ENCODE assay signal across 24 cellular contexts in the genomic region with DNA sequence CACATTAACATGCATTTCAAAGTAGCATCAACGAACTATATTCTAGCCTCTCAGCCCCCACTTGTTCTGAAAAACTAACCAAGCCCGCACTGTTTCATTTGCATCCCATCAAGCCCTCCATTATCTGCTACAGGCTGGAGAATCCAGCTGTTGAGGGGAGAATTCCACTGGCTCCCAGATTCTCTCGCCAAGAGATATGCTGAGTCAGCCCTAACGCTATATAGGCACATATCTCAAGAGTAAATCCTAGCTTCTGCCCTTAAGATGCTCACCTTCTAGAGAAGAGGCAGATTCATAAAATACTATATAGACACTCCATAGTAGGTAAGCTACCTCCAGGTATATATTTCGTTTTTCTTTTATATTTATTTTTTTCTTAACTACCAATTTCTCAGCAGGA.
DNase-seq lines count a peak whose midpoint lies in the region; ATAC-seq, FAIRE-seq and TF ChIP-seq lines count a peak whose summit lies in the region.
"Had no signal": no experiment of that assay in that cellular context is flagged by ENCODE, and none has a peak within 500 bp of the region (broad histone marks: within the 10 kb centered on the region; RNA-seq: fewer than 3 reads in every experiment).

No MANE protein-coding gene starts in this region.

- H3K27me3 ChIP-seq in HepG2 (ENCODE audit: control insufficient read depth in 1 of 2, insufficient read depth in 2 of 2, low read length in 2 of 2), result no peaks in the 10 kb centered on the region
- no peaks in the 10 kb centered on the region for H3K27me3 ChIP-seq in right lobe of liver
- no peaks in the 10 kb centered on the region for H3K27me3 ChIP-seq in K562 (ENCODE audit: control insufficient read depth in 2 of 2, insufficient read depth in 2 of 2, low read length in 2 of 2)
- H3K27me3 ChIP-seq: BE2C, BLaER1 had no signal

- H4K20me1 ChIP-seq in HepG2 (ENCODE audit: insufficient read depth, low read length) (no peaks in the 10 kb centered on the region), K562 (replicated peaks; ENCODE audit: control insufficient read depth, insufficient read depth, low read length) (no peaks in the 10 kb centered on the region)
- H4K20me1 ChIP-seq: BLaER1 had no signal

- TF ChIP-seq POLR2A in HepG2 (IDR thresholded peaks at IDR 0.05; ENCODE audit: insufficient read depth in 1 of 2, low read depth in 2 of 2, low read length in 2 of 2), result no peak
- TF ChIP-seq POLR2A in right lobe of liver (IDR thresholded peaks at IDR 0.05), result no peak
- TF ChIP-seq POLR2A in K562 (conservative IDR thresholded peaks at IDR 0.05), result no peak

- H3K4me2 ChIP-seq in HepG2 (ENCODE audit: low read depth, low read length), result no peak overlapping the region
- H3K4me2 ChIP-seq in K562 (ENCODE audit: insufficient read depth, low read length), result no peak overlapping the region
- H3K4me2 ChIP-seq: BLaER1 had no signal

- TF ChIP-seq CTCF in HepG2 (CRISPR knock-in tag; IDR thresholded peaks at IDR 0.05) (no peak), right lobe of liver (IDR thresholded peaks at IDR 0.05) (no peak), K562 (IDR thresholded peaks at IDR 0.05 in 2 of 3, conservative IDR thresholded peaks at IDR 0.05 in 1 of 3; ENCODE audit: insufficient read depth in 2 of 3, low read depth in 1 of 3, low read length in 3 of 3) (no peak)

- H3K9me1 ChIP-seq in K562 (ENCODE audit: control insufficient read depth, insufficient read depth, low read length), result no peaks in the 10 kb centered on the region

- TF ChIP-seq RAD21 in HepG2 (CRISPR knock-in tag; IDR thresholded peaks at IDR 0.05) (no peak), K562 (CRISPR knock-in tag; conservative IDR thresholded peaks at IDR 0.05 in 1 of 2, IDR thresholded peaks at IDR 0.05 in 1 of 2) (no peak)

- BruUV-seq in HepG2 (replicated peaks; lab: Mats Ljungman, UMichigan) (no TSS peak), K562 (replicated peaks; lab: Mats Ljungman, UMichigan) (no TSS peak)

- no peak overlapping the region for H2AFZ ChIP-seq in HepG2 (ENCODE audit: low read length)
- no peak overlapping the region for H2AFZ ChIP-seq in K562 (ENCODE audit: low read depth, low read length)

- WGBS in HepG2 (ENCODE audit: low lambda C conversion rate), result 8% methylated on average over 5 of the region's 5 CpGs
- WGBS in right lobe of liver (ENCODE audit: insufficient coverage, low coverage, low lambda C conversion rate, missing lambda C conversion rate), result 67% methylated on average over 5 of the region's 5 CpGs
- 0% methylated on average over 5 of the region's 5 CpGs for whole genome bisulfite sequencing in K562 (ENCODE audit: insufficient coverage, low coverage, missing lambda C conversion rate)

- in situ Hi-C loops in HepG2 (cut with HindIII; ENCODE audit: extremely low pct_ligation_motif_present, low pct_unique_long_range_greater_than_20kb) (no loop called here), K562 (cut with MboI) (no loop called here)

- no peaks in the 10 kb centered on the region for H3K79me2 ChIP-seq in HepG2 (ENCODE audit: insufficient read depth, low read length)
- no peaks in the 10 kb centered on the region for H3K79me2 ChIP-seq in K562 (ENCODE audit: control insufficient read depth, insufficient read depth, low read length)

- H3K9ac ChIP-seq in HepG2 (ENCODE audit: insufficient read depth, low read depth, low read length), result no peak overlapping the region
- no peak overlapping the region for H3K9ac ChIP-seq in K562 (ENCODE audit: insufficient read depth in 1 of 2, low read depth in 2 of 2, low read length in 2 of 2)
- H3K9ac ChIP-seq: BLaER1 had no signal

- CTCF ChIA-PET in HepG2 (lab: Yijun Ruan, JAX; ENCODE audit: low intra/inter-chr PET ratio, low total read pairs) (no interaction called here), K562 (lab: Yijun Ruan, JAX; ENCODE audit: low intra/inter-chr PET ratio) (no interaction called here)

- H3K4me1 ChIP-seq in HepG2 (ENCODE audit: insufficient read depth, low read length) (no peaks in the 10 kb centered on the region), right lobe of liver (no peaks in the 10 kb centered on the region), K562 (replicated peaks in 1 of 2; ENCODE audit: control insufficient read depth in 2 of 2, insufficient read depth in 2 of 2, low read length in 2 of 2) (no peaks in the 10 kb centered on the region)
- H3K4me1 ChIP-seq: BE2C, BLaER1 had no signal

- H3K27ac ChIP-seq in HepG2 (ENCODE audit: extremely low read length, insufficient read depth, low read length) (no peak overlapping the region), right lobe of liver (no peak overlapping the region), K562 (ENCODE audit: extremely low read depth, low read depth, low read length) (no peak overlapping the region)
- H3K27ac ChIP-seq: 22Rv1, BLaER1 had no signal

- FAIRE-seq in HepG2 (lab: Jason Lieb, UNC) (no peak), K562 (lab: Jason Lieb, UNC) (no peak)
- FAIRE-seq: GM12878, GM12892, GM18507 had no signal

- DNase-seq in HepG2 (ENCODE audit: low spot score) (no peak), right lobe of liver (no peak), K562 (ENCODE audit: extremely low read depth in 1 of 4, low spot score in 3 of 4) (no peak)
- DNase-seq: ACHN; BE2C; C1 segment of cervical spinal cord; CD4-positive, alpha-beta memory T cell; CD4-positive, CD25-positive, alpha-beta regulatory T cell; CD8-positive, alpha-beta memory T cell; COR-L47; DMS 273 treated with DMSO at 0.1 percent for 48 hours; DMS153; DMS53; DMS79; DND-41; EL; GDM1 had no signal

- POLR2A ChIA-PET in HepG2 (lab: Yijun Ruan, JAX), result no interaction called here
- POLR2A ChIA-PET in K562 (lab: Yijun Ruan, JAX), result no interaction called here

- ATAC-seq in HepG2 (no peak), right lobe of liver (no peak), K562 (no peak), GM21619 (IDR thresholded peaks at IDR 0.05; ENCODE audit: unreplicated experiment) (no peak), GM21786 (IDR thresholded peaks at IDR 0.05; ENCODE audit: unreplicated experiment) (no peak)
- ATAC-seq: GM12878 had no signal

- H3K4me3 ChIP-seq in HepG2 (replicated peaks in 1 of 3; ENCODE audit: insufficient read depth in 1 of 3, low read depth in 2 of 3, low read length in 3 of 3), result no peak overlapping the region
- H3K4me3 ChIP-seq in right lobe of liver, result no peak overlapping the region
- no peak overlapping the region for H3K4me3 ChIP-seq in K562
- H3K4me3 ChIP-seq: BLaER1, GM12878 had no signal

- intact Hi-C loops in HepG2 (cut with micrococcal nuclease; ENCODE audit: unreplicated experiment) (no loop called here), right lobe of liver (cut with DNase I) (no loop called here), K562 (cut with micrococcal nuclease) (no loop called here)

- H3K36me3 ChIP-seq in HepG2 (replicated peaks in 1 of 2; ENCODE audit: control insufficient read depth in 1 of 2, insufficient read depth in 2 of 2, low read length in 2 of 2) (no peaks in the 10 kb centered on the region), right lobe of liver (no peaks in the 10 kb centered on the region), K562 (ENCODE audit: control insufficient read depth, insufficient read depth, low read length) (no peaks in the 10 kb centered on the region)
- H3K36me3 ChIP-seq: BE2C, BLaER1 had no signal

- TF ChIP-seq EP300 in HepG2 (IDR thresholded peaks at IDR 0.05; ENCODE audit: low read depth in 2 of 2, low read length in 2 of 2) (no peak), HepG2 (CRISPR knock-in tag; IDR thresholded peaks at IDR 0.05; ENCODE audit: borderline replicate concordance) (no peak), K562 (IDR thresholded peaks at IDR 0.05; ENCODE audit: low read length) (no peak)

- peaks cover 18% of the 10 kb centered on the region for H3K9me3 ChIP-seq in HepG2 (ENCODE audit: low read length)
- no peaks in the 10 kb centered on the region for H3K9me3 ChIP-seq in right lobe of liver
- H3K9me3 ChIP-seq in K562 (replicated peaks; ENCODE audit: control insufficient read depth, insufficient read depth, low read depth, low read length), result no peaks in the 10 kb centered on the region; the same call in none of the 2 replicates
- H3K9me3 ChIP-seq: BE2C had no signal

TF ChIP-seq in HepG2, 621 proteins besides CTCF, POLR2A, EP300 and RAD21:
- TF ChIP-seq MAFF (IDR thresholded peaks at IDR 0.05; ENCODE audit: low read depth, low read length), result peak; percentile 96
- peak; percentile 96 to 97 for TF ChIP-seq MAFK (conservative IDR thresholded peaks at IDR 0.05 in 1 of 2, IDR thresholded peaks at IDR 0.05 in 1 of 2; ENCODE audit: low read length in 2 of 2)
- TF ChIP-seq ZNF703 (CRISPR knock-in tag; IDR thresholded peaks at IDR 0.05; ENCODE audit: borderline replicate concordance), result no peak

TF ChIP-seq in K562, 482 proteins besides CTCF, POLR2A, EP300 and RAD21:
- TF ChIP-seq MAFK (IDR thresholded peaks at IDR 0.05; ENCODE audit: low read length) (peak; percentile 80), XRCC3 (IDR thresholded peaks at IDR 0.05) (no peak), CBX5 (IDR thresholded peaks at IDR 0.05; ENCODE audit: borderline replicate concordance, low read depth) (no peak), MAFF (IDR thresholded peaks at IDR 0.05; ENCODE audit: low read length) (peak; percentile 83), C11orf30 (IDR thresholded peaks at IDR 0.05; ENCODE audit: low read depth) (peak; percentile 47; the same call in 1 of the 2 replicates), MAFG (tag; conservative IDR thresholded peaks at IDR 0.05) (peak; percentile 67), ZNF316 (IDR thresholded peaks at IDR 0.05) (peak; percentile 67), ZNF140 (CRISPR knock-in tag; IDR thresholded peaks at IDR 0.05) (no peak)
- TF ChIP-seq, protein P1, sequence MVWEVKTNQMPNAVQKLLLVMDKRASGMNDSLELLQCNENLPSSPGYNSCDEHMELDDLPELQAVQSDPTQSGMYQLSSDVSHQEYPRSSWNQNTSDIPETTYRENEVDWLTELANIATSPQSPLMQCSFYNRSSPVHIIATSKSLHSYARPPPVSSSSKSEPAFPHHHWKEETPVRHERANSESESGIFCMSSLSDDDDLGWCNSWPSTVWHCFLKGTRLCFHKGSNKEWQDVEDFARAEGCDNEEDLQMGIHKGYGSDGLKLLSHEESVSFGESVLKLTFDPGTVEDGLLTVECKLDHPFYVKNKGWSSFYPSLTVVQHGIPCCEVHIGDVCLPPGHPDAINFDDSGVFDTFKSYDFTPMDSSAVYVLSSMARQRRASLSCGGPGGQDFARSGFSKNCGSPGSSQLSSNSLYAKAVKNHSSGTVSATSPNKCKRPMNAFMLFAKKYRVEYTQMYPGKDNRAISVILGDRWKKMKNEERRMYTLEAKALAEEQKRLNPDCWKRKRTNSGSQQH (CRISPR knock-in tag; IDR thresholded peaks at IDR 0.05), result no peak
